Comparison of ENCODE assay signal across 37 cellular contexts in the genomic region with DNA sequence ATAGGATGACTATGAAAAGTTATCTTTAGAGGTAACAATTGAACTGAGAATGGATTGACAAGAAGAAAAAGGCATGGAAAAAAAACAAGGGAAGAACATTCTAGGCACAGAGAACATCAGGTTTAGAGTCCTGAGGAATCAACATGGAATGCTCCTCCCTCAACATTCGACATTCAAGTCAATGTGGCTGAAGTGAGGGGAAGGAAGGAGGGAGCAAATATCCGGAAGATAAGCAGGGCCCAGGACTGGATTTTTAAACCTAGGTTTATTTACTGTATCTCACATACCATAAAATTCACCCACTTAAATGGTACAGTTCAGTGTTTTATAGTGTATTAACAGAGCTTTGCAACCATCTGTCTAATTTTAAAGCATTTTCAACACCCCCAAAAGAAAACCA. TPM values are rescaled to one million over a fixed set of nuclear protein-coding genes. Genes with fewer than 3 reads are reported as not detected.
"Had no signal": no experiment of that assay in that cellular context is flagged by ENCODE, and none has a peak within 500 bp of the region (broad histone marks: within the 10 kb centered on the region; RNA-seq: fewer than 3 reads in every experiment).

No MANE protein-coding gene starts in this region.

- H3K4me2 ChIP-seq: hepatocyte had no signal

- H3K4me1 ChIP-seq: esophagus muscularis mucosa, gastroesophageal sphincter, heart right ventricle had no signal

- H3K4me3 ChIP-seq: coronary artery, dorsolateral prefrontal cortex, esophagus muscularis mucosa, gastroesophageal sphincter, heart right ventricle, hepatocyte had no signal

- H3K27me3 ChIP-seq: brain microvascular endothelial cell, dorsolateral prefrontal cortex, esophagus muscularis mucosa, gastroesophageal sphincter, heart right ventricle, hepatocyte had no signal

- ATAC-seq: activated CD4-positive, CD25-positive, alpha-beta regulatory T cell treated with anti-CD3 and anti-CD28 coated beads, Interleukin-2, amount 50 U/mL, for 24 hours; activated CD8-positive, alpha-beta T cell treated with anti-CD3 and anti-CD28 coated beads for 36 hours; activated T-cell treated with anti-CD3 and anti-CD28 coated beads, Interleukin-2, amount 50 U/mL, for 4 hours; activated T-helper 17 cell treated with anti-CD3 and anti-CD28 coated beads, Interleukin-2, amount 50 U/mL, for 72 hours; gastroesophageal sphincter; T-helper 17 cell had no signal

- DNase-seq: activated B cell treated with CpG ODN at 0.5 μM for 24 hours; activated CD4-positive, alpha-beta T cell treated with anti-CD3 and anti-CD28 coated beads for 48 hours; activated CD4-positive, alpha-beta T cell treated with anti-CD3 and anti-CD28 coated beads, Interleukin-2, amount 50 U/mL, for 1 hour; activated CD4-positive, alpha-beta T cell treated with anti-CD3 and anti-CD28 coated beads, Interleukin-2, amount 50 U/mL, for 48 hours; activated CD8-positive, alpha-beta memory T cell treated with anti-CD3 and anti-CD28 coated beads for 24 hours; activated CD8-positive, alpha-beta T cell treated with anti-CD3 and anti-CD28 coated beads for 36 hours; activated effector memory CD4-positive, alpha-beta T cell treated with Interleukin-2 at 50 U/mL for 16 hours; activated gamma-delta T cell treated with Interleukin-2 at 50 U/mL for 16 hours; activated naive CD4-positive, alpha-beta T cell treated with anti-CD3 and anti-CD28 coated beads, Interleukin-2, amount 50 U/mL, for 16 hours; activated naive CD4-positive, alpha-beta T cell treated with Interleukin-2 at 50 U/mL for 16 hours; activated T-cell treated with anti-CD3 and anti-CD28 coated beads, Interleukin-2, amount 50 U/mL, for 4 hours; amniotic stem cell; anterior cingulate cortex; brain microvascular endothelial cell; dorsolateral prefrontal cortex; effector memory CD4-positive, alpha-beta T cell; endodermal cell; erythroblast; foreskin melanocyte; heart right ventricle; T-helper 17 cell; T1000 had no signal

- H3K27ac ChIP-seq: brain microvascular endothelial cell, coronary artery, dorsolateral prefrontal cortex, esophagus muscularis mucosa, gastroesophageal sphincter, heart right ventricle, hepatocyte, VCaP had no signal

- H2AFZ ChIP-seq: hepatocyte had no signal

- H3K36me3 ChIP-seq: brain microvascular endothelial cell, esophagus muscularis mucosa, gastroesophageal sphincter, heart right ventricle had no signal

- H3K79me2 ChIP-seq: hepatocyte had no signal

- FAIRE-seq: astrocyte, bronchial epithelial cell had no signal

- H3K9me3 ChIP-seq: esophagus muscularis mucosa, gastroesophageal sphincter, heart right ventricle had no signal

RNA-seq across cellular contexts. Expression of a gene that starts 9.6 kb away (rescaled TPM):
- total RNA-seq: activated B cell treated with CpG ODN at 0.5 μM for 24 hours; activated CD8-positive, alpha-beta T cell treated with anti-CD3 and anti-CD28 coated beads for 36 hours; activated T-cell treated with anti-CD3 and anti-CD28 coated beads, Interleukin-2, amount 50 U/mL, for 4 hours; activated T-helper 17 cell treated with anti-CD3 and anti-CD28 coated beads, Interleukin-2, amount 50 U/mL, for 72 hours; astrocyte; bronchial epithelial cell; cardiac septum; cerebellum; dorsolateral prefrontal cortex; endodermal cell; esophagus muscularis mucosa; fibroblast of lung; fibroblast of villous mesenchyme; gastroesophageal sphincter; glomerular endothelial cell; heart right ventricle; hepatocyte; T-helper 17 cell had no signal
- polyA plus RNA-seq: adipose tissue, fibroblast of lung, heart right ventricle, hepatocyte had no signal

RNA-seq across cellular contexts. Expression of a gene that starts 40.2 kb away (rescaled TPM):
- total RNA-seq: activated B cell treated with CpG ODN at 0.5 μM for 24 hours; activated CD8-positive, alpha-beta T cell treated with anti-CD3 and anti-CD28 coated beads for 36 hours; activated T-cell treated with anti-CD3 and anti-CD28 coated beads, Interleukin-2, amount 50 U/mL, for 4 hours; activated T-helper 17 cell treated with anti-CD3 and anti-CD28 coated beads, Interleukin-2, amount 50 U/mL, for 72 hours; bronchial epithelial cell; cardiac septum; cerebellum; dorsolateral prefrontal cortex; endodermal cell; esophagus muscularis mucosa; fibroblast of lung; fibroblast of villous mesenchyme; gastroesophageal sphincter; glomerular endothelial cell; heart right ventricle; T-helper 17 cell had no signal
- polyA plus RNA-seq: heart right ventricle had no signal
